ENCODE assay signal across 28 cellular contexts in the genomic region with DNA sequence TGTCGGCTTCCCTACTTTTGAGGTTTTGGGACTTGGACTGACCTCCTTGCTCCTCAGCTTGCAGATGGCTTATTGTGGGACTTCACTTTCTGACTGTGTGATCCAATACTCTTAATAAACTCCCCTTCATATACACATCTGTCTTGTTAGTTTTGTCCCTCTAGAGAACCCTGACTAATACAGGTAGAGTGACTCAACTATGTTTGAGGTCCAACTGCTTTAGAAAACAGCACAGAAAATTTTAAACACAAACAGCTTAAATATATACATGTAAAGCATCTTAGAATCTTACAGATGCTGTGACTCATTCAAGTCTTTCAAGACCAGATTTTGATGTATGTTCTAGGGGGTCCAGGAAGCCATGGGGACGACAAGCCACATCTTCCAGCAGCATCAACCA.
"Had no signal": no experiment of that assay in that cellular context is flagged by ENCODE, and none has a peak within 500 bp of the region (broad histone marks: within the 10 kb centered on the region; RNA-seq: fewer than 3 reads in every experiment).

No MANE protein-coding gene starts in this region.

- H3K27me3 ChIP-seq: adrenal gland, MG63, SJCRH30 had no signal

- H3K27ac Mint-ChIP-seq: activated CD4-positive, alpha-beta memory T cell treated with anti-CD3 and anti-CD28 coated beads, Interleukin-2, amount 10 ng/mL, durations not matched to agents 7 days and 5 days; activated naive CD8-positive, alpha-beta T cell treated with anti-CD3 and anti-CD28 coated beads, Interleukin-2, amount 10 ng/mL, durations not matched to agents 7 days and 5 days; activated T-cell treated with anti-CD3 and anti-CD28 coated beads, Interleukin-2, amount 50 U/mL, for 24 hours had no signal

- ATAC-seq: Panc1 had no signal

- H3K4me3 Mint-ChIP-seq: activated CD4-positive, alpha-beta memory T cell treated with anti-CD3 and anti-CD28 coated beads, Interleukin-2, amount 10 ng/mL, durations not matched to agents 7 days and 5 days; activated naive CD8-positive, alpha-beta T cell treated with anti-CD3 and anti-CD28 coated beads, Interleukin-2, amount 10 ng/mL, durations not matched to agents 7 days and 5 days; activated T-cell treated with anti-CD3 and anti-CD28 coated beads, Interleukin-2, amount 50 U/mL, for 24 hours; brain had no signal

- DNase-seq: activated CD4-positive, alpha-beta memory T cell treated with anti-CD3 and anti-CD28 coated beads, Interleukin-2, amount 10 ng/mL, durations not matched to agents 7 days and 5 days; activated CD4-positive, alpha-beta T cell treated with anti-CD3 and anti-CD28 coated beads for 1 hour; activated CD4-positive, alpha-beta T cell treated with anti-CD3 and anti-CD28 coated beads for 48 hours; activated CD4-positive, CD25-positive, alpha-beta regulatory T cell; activated effector memory CD4-positive, alpha-beta T cell treated with anti-CD3 and anti-CD28 coated beads, Interleukin-2, amount 50 U/mL, for 16 hours; activated naive CD4-positive, alpha-beta T cell; activated naive CD4-positive, alpha-beta T cell treated with anti-CD3 and anti-CD28 coated beads, Interleukin-2, amount 50 U/mL, for 16 hours; activated naive CD8-positive, alpha-beta T cell treated with anti-CD3 and anti-CD28 coated beads, Interleukin-2, amount 10 ng/mL, durations not matched to agents 7 days and 5 days; activated T-cell treated with anti-CD3 and anti-CD28 coated beads, Interleukin-2, amount 50 U/mL, for 24 hours; adrenal gland; central memory CD4-positive, alpha-beta T cell; Kasumi-1; KG1; MG63; NCI-H1048; NCI-H1105 treated with DMSO at 0.1 percent for 48 hours; NCI-H1436; NCI-H1694; NCI-H1930; NCI-H345; NCI-H524 treated with DMSO at 0.1 percent for 48 hours; SHP77; SJCRH30; T1000; WERI-Rb-1 had no signal

- H3K4me1 ChIP-seq: adrenal gland had no signal

- H3K36me3 ChIP-seq: adrenal gland, MG63, SJCRH30, WERI-Rb-1 had no signal

- H3K9me3 Mint-ChIP-seq: activated CD4-positive, alpha-beta memory T cell treated with anti-CD3 and anti-CD28 coated beads, Interleukin-2, amount 10 ng/mL, durations not matched to agents 7 days and 5 days; activated naive CD8-positive, alpha-beta T cell treated with anti-CD3 and anti-CD28 coated beads, Interleukin-2, amount 10 ng/mL, durations not matched to agents 7 days and 5 days; activated T-cell treated with anti-CD3 and anti-CD28 coated beads, Interleukin-2, amount 50 U/mL, for 24 hours; brain had no signal

- H3K27ac ChIP-seq: adrenal gland, SJCRH30, SK-N-MC, WERI-Rb-1 had no signal

- H3K9me3 ChIP-seq: adrenal gland, MG63, SJCRH30 had no signal

- H3K4me3 ChIP-seq: adrenal gland, MG63, SJCRH30, SK-N-MC had no signal

- H3K4me1 Mint-ChIP-seq: activated CD4-positive, alpha-beta memory T cell treated with anti-CD3 and anti-CD28 coated beads, Interleukin-2, amount 10 ng/mL, durations not matched to agents 7 days and 5 days had no signal

- H3K27me3 Mint-ChIP-seq: activated T-cell treated with anti-CD3 and anti-CD28 coated beads, Interleukin-2, amount 50 U/mL, for 24 hours; brain had no signal
